In genomic region chr3:151156618-151157216, GRCh38 we compare ENCODE assay signal across 8 cellular contexts. TPM values are rescaled to one million over a fixed set of nuclear protein-coding genes. Genes with fewer than 3 reads are reported as not detected.
DNase-seq lines count a peak whose midpoint lies in the region; ATAC-seq and TF ChIP-seq lines count a peak whose summit lies in the region.

No MANE protein-coding gene starts in this region.

- H3K36me3 ChIP-seq in HCT116 (ENCODE audit: control insufficient read depth in 1 of 2, insufficient read depth in 2 of 2, low read length in 2 of 2) (no peaks in the 10 kb centered on the region), esophagus squamous epithelium (no peaks in the 10 kb centered on the region), osteoblast (ENCODE audit: insufficient read depth, low read length) (no peaks in the 10 kb centered on the region)

- H2AFZ ChIP-seq in HCT116 (ENCODE audit: low read depth, low read length, poor library complexity, severe bottlenecking) = no peak overlapping the region
- H2AFZ ChIP-seq in osteoblast (ENCODE audit: low read length) = no peak overlapping the region

- WGBS in esophagus squamous epithelium, 2 donors = 33 to 39% methylated on average over 3 of the region's 3 CpGs

- no peaks in the 10 kb centered on the region for H3K27me3 ChIP-seq in HCT116 (ENCODE audit: insufficient read depth, low read length)
- H3K27me3 ChIP-seq in esophagus squamous epithelium = no peaks in the 10 kb centered on the region
- peaks cover 15% of the 10 kb centered on the region for H3K27me3 ChIP-seq in osteoblast (ENCODE audit: insufficient read depth, low read length)

- RAD21 ChIA-PET in HCT116 (lab: Charles Lee; ENCODE audit: low non-redundant PET in 1 of 2, low total read pairs in 2 of 2, uncharacterized antibody in 2 of 2, unreplicated experiment in 2 of 2) = interaction anchor here in 1 of 2 experiments (0.6 to 1.3 kb wide), 2 partner anchors 14 to 148 kb away, joined by 3 to 4 read pairs; no protein-coding TSS in a partner anchor

- H3K79me2 ChIP-seq in HCT116 (ENCODE audit: insufficient read depth, low read length) = no peaks in the 10 kb centered on the region
- no peaks in the 10 kb centered on the region for H3K79me2 ChIP-seq in osteoblast (ENCODE audit: insufficient read depth, low read length)

- peak; percentile 94 for ATAC-seq in HCT116
- ATAC-seq in HG02884 (IDR thresholded peaks at IDR 0.05; ENCODE audit: unreplicated experiment) = no peak

- BruUV-seq in HCT116 (replicated peaks; lab: Mats Ljungman, UMichigan) = no TSS peak

- no peak overlapping the region for H3K9ac ChIP-seq in HCT116 (ENCODE audit: low read length)

- no peak overlapping the region for H3K27ac ChIP-seq in HCT116 (ENCODE audit: low read depth, low read length)
- H3K27ac ChIP-seq in esophagus squamous epithelium = no peak overlapping the region
- H3K27ac ChIP-seq in osteoblast (ENCODE audit: low read depth, low read length) = no peak overlapping the region

- H3K9me2 ChIP-seq in HCT116 (ENCODE audit: insufficient read depth) = no peaks in the 10 kb centered on the region

- 0 out of 4 replicates have a peak, but pooled peaks cover 0 to 2% of the 10 kb centered on the region in 2 experiments for H3K4me1 ChIP-seq in HCT116 (ENCODE audit: control insufficient read depth in 1 of 2, insufficient read depth in 2 of 2, low read length in 2 of 2)
- H3K4me1 ChIP-seq in esophagus squamous epithelium = no peaks in the 10 kb centered on the region
- H3K4me1 ChIP-seq in osteoblast (ENCODE audit: insufficient read depth, low read length) = no peaks in the 10 kb centered on the region

- intact Hi-C loops in HCT116 (cut with micrococcal nuclease) = loop anchor here (1.0 kb wide), 1 partner anchor 127 kb away; no protein-coding TSS in a partner anchor
- intact Hi-C loops in esophagus squamous epithelium (cut with DNase I) = no loop called here

- no peak for TF ChIP-seq POLR2A in HCT116 (IDR thresholded peaks at IDR 0.05; ENCODE audit: borderline replicate concordance, extremely low read depth, insufficient read depth, insufficient read length)
- no peak for TF ChIP-seq POLR2A in NB4 (IDR thresholded peaks at IDR 0.05; ENCODE audit: extremely low read depth, insufficient read length)
- TF ChIP-seq POLR2A in esophagus squamous epithelium (IDR thresholded peaks at IDR 0.05) = no peak

- H4K20me1 ChIP-seq in HCT116 (ENCODE audit: insufficient read depth) (no peaks in the 10 kb centered on the region), osteoblast (ENCODE audit: insufficient read depth, low read length) (no peaks in the 10 kb centered on the region)

- H3K4me3 ChIP-seq in HCT116 (replicated peaks in 1 of 2; ENCODE audit: low read depth in 1 of 2, low read length in 2 of 2) (no peak overlapping the region), NB4 (ENCODE audit: low read depth, low read length) (no peak overlapping the region), esophagus squamous epithelium (no peak overlapping the region), osteoblast (ENCODE audit: insufficient read depth, low read length) (no peak overlapping the region)

- CTCF ChIA-PET in HCT116 (lab: Charles Lee) = interaction anchor here (0.8 to 1.5 kb wide), 8 partner anchors 12 to 369 kb away, joined by 3 to 9 read pairs (median 3); no protein-coding TSS in a partner anchor

- TF ChIP-seq RAD21 in HCT116 (IDR thresholded peaks at IDR 0.05; ENCODE audit: low read depth) = peak; percentile 34; the same call in 1 of the 2 replicates

- no peak overlapping the region for H3K4me2 ChIP-seq in HCT116 (ENCODE audit: low read length)
- no peak overlapping the region for H3K4me2 ChIP-seq in osteoblast (ENCODE audit: insufficient read depth, low read length)

- DNase-seq in A172 (ENCODE audit: low spot score) (peak; percentile 72), ELR (ENCODE audit: low read depth) (peak; percentile 78), HCT116 (ENCODE audit: low read depth, low spot score) (peak; percentile 71), NB4 (ENCODE audit: low read depth) (peak; percentile 73), SK-N-DZ (ENCODE audit: low spot score) (peak; percentile 76), esophagus squamous epithelium (lab: John Stamatoyannopoulos, UW) (no peak), osteoblast (ENCODE audit: insufficient read length, low spot score, missing footprints) (peak; percentile 53)

- no peaks in the 10 kb centered on the region for H3K9me3 ChIP-seq in HCT116 (ENCODE audit: control insufficient read depth in 1 of 2, insufficient read depth in 1 of 2, low read depth in 1 of 2, low read length in 2 of 2)
- no peaks in the 10 kb centered on the region for H3K9me3 ChIP-seq in esophagus squamous epithelium
- H3K9me3 ChIP-seq in osteoblast (ENCODE audit: low read depth, low read length) = no peaks in the 10 kb centered on the region

- TF ChIP-seq CTCF in HCT116 (IDR thresholded peaks at IDR 0.05 in 2 of 3, conservative IDR thresholded peaks at IDR 0.05 in 1 of 3; ENCODE audit: borderline replicate concordance in 1 of 3, insufficient read depth in 1 of 3, low read depth in 2 of 3, low read length in 2 of 3) = peak; percentile 45 to 69 (median 54); a peak in 5 of 6 replicates
- TF ChIP-seq CTCF in NB4 (IDR thresholded peaks at IDR 0.05; ENCODE audit: low read depth, low read length) = peak; percentile 43
- peak in 4 of 6 experiments; percentile 33 to 54 (median 41) for TF ChIP-seq CTCF in esophagus squamous epithelium (IDR thresholded peaks at IDR 0.05)
- TF ChIP-seq CTCF in osteoblast (IDR thresholded peaks at IDR 0.05; ENCODE audit: extremely low read depth, low read depth, low read length) = peak; percentile 57

- POLR2A ChIA-PET in HCT116 (lab: Charles Lee) = no interaction called here

TF ChIP-seq in HCT116, 20 proteins besides CTCF, POLR2A, EP300 and RAD21 (continues in another document):
- TF ChIP-seq ZBTB33 (IDR thresholded peaks at IDR 0.05; ENCODE audit: extremely low read depth, insufficient replicate concordance, low read length) = no peak
- no peak for TF ChIP-seq JUND (IDR thresholded peaks at IDR 0.05)
- no peak for TF ChIP-seq MAX (IDR thresholded peaks at IDR 0.05)
- no peak for TF ChIP-seq EZH2phosphoT487 (IDR thresholded peaks at IDR 0.05; ENCODE audit: borderline replicate concordance)
- TF ChIP-seq SP1 (IDR thresholded peaks at IDR 0.05; ENCODE audit: low read depth) = no peak
- no peak for TF ChIP-seq EZH2 (IDR thresholded peaks at IDR 0.05)
- TF ChIP-seq TCF7L2 (IDR thresholded peaks at IDR 0.05; ENCODE audit: borderline replicate concordance, extremely low read depth, insufficient read depth, insufficient read length) = no peak
- TF ChIP-seq POLR2AphosphoS5 (IDR thresholded peaks at IDR 0.05; ENCODE audit: low read depth, low read length) = no peak
- TF ChIP-seq ZNF274 (IDR thresholded peaks at IDR 0.05; ENCODE audit: low read depth, low read length) = no peak
- no peak for TF ChIP-seq CEBPB (IDR thresholded peaks at IDR 0.05; ENCODE audit: low read depth)
- no peak for TF ChIP-seq YY1 (IDR thresholded peaks at IDR 0.05; ENCODE audit: extremely low read depth, insufficient replicate concordance, low read depth, low read length)
- no peak for TF ChIP-seq ELF1 (IDR thresholded peaks at IDR 0.05; ENCODE audit: borderline replicate concordance, low read depth)
- no peak for TF ChIP-seq CBX3 (IDR thresholded peaks at IDR 0.05; ENCODE audit: low read depth)
- TF ChIP-seq ATF3 (IDR thresholded peaks at IDR 0.05) = no peak
- TF ChIP-seq EGR1 (IDR thresholded peaks at IDR 0.05; ENCODE audit: low read depth) = no peak

RNA-seq across cellular contexts. Expression of gene GPR171, which starts 46.3 kb away (rescaled TPM):
- total RNA-seq in A172 (2014; rRNA removed; shearing (Covaris generic)) = not detected in 2 replicates
- total RNA-seq in HCT116 (2021; ENCODE audit: unreplicated experiment) (not detected), esophagus squamous epithelium (1 to 10 TPM in 3 of 4 donors, under 1 TPM in 1; 0.59 to 2.7 (median 2.1) TPM), osteoblast (not detected in 2 replicates)
- polyA plus RNA-seq in HCT116 (2012) = not detected in 2 replicates
- polyA plus RNA-seq in SK-N-DZ (2014; cell fraction: cytosol; rRNA removed) = not detected in 2 replicates
- polyA plus RNA-seq in SK-N-DZ (2014; cell fraction: nucleus; rRNA removed) = not detected in 2 replicates
